10 cellular contexts compared by ENCODE assay signal in the genomic region with DNA sequence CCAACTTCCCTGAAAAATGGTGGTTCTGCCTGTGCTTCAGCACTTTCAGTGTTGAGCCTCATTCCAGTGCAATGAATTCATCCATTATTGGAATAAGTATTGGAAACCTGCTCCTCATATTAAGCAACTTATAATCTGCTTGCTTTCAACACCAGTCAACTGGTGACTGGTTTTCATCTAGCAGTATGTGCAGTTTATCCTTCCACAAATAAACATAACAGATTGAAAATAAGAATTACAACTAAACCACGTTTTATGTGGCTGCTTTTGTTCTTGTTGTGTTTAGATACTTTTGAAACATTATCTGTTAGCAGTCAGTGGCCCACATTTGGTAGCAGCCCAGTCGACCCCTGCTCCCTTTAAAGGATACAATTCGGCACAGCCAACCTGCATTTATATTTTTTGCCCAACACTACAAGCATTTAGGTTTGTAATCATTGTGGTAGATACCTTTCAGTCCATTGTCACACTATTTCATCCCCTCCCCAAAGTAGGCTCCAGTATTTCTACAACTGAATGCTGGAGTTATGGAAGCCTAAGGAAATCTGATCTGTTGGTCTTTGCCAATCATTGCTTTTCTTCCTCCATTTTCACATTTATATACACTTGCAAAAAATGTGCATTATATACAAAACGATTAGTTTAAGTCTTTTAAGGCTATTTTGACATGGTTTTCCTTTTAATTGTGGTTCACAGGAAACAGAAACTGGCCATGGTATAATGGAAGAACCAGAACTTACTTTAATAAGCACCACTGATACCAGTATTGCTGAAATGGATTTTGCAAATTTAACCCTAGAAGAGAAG. TPM values are rescaled to one million over a fixed set of nuclear protein-coding genes. Genes with fewer than 3 reads are reported as not detected.
DNase-seq lines count a peak whose midpoint lies in the region; ATAC-seq and TF ChIP-seq lines count a peak whose summit lies in the region.
"Had no signal": no experiment of that assay in that cellular context is flagged by ENCODE, and none has a peak within 500 bp of the region (broad histone marks: within the 10 kb centered on the region; RNA-seq: fewer than 3 reads in every experiment).

No MANE protein-coding gene starts in this region.

- H3K36me3 ChIP-seq in DND-41 (ENCODE audit: insufficient read depth, low read length), result peaks cover 96% of the 10 kb centered on the region
- H3K36me3 ChIP-seq in H7 (replicated peaks; ENCODE audit: control insufficient read depth, insufficient read depth, low read length), result peaks cover 25% of the 10 kb centered on the region

- no peak overlapping the region for H3K9ac ChIP-seq in DND-41 (ENCODE audit: low read depth, low read length)

- H3K27ac Mint-ChIP-seq in activated T-helper 2 cell treated with anti-CD3 and anti-CD28 coated beads, Interferon-gamma antibody, Interleukin-2, Interleukin-4, amounts not matched to agents 10 μg/mL and 5 μg/mL and 100 μg/mL, durations not matched to agents 14 hours and 24 hours and 36 hours, result peak overlapping the region; percentile 75

- TF ChIP-seq CTCF in DND-41 (IDR thresholded peaks at IDR 0.05; ENCODE audit: borderline replicate concordance, extremely low read depth, low read length, poor library complexity, severe bottlenecking), result no peak

- DNase-seq in DND-41 (no peak), iris pigment epithelial cell (ENCODE audit: low read depth) (peak; percentile 60), UCSD-AML1 (lab: John Stamatoyannopoulos, UW; ENCODE audit: unreplicated experiment) (no peak), H7 (no peak)
- DNase-seq in activated T-helper 2 cell treated with anti-CD3 and anti-CD28 coated beads, Interferon-gamma antibody, Interleukin-2, Interleukin-4, amounts not matched to agents 10 μg/mL and 5 μg/mL and 100 μg/mL, durations not matched to agents 14 hours and 24 hours and 36 hours (ENCODE audit: low spot score), result no peak
- DNase-seq in effector CD4-positive, alpha-beta T cell, result no peak
- DNase-seq: NCI-H187 treated with DMSO at 0.1 percent for 48 hours had no signal

- H3K4me3 ChIP-seq in DND-41 (ENCODE audit: low read depth in 1 of 2, low read length in 2 of 2) (no peak overlapping the region), H7 (ENCODE audit: insufficient read depth, low read depth, low read length) (no peak overlapping the region)
- H3K4me3 ChIP-seq: right atrium auricular region had no signal

- H3K4me1 ChIP-seq in DND-41 (ENCODE audit: insufficient read depth, low read length), result no peaks in the 10 kb centered on the region
- H3K4me1 ChIP-seq: right atrium auricular region had no signal

- intact Hi-C loops in activated T-helper 2 cell treated with anti-CD3 and anti-CD28 coated beads, Interferon-gamma antibody, Interleukin-2, Interleukin-4, amounts not matched to agents 10 μg/mL and 5 μg/mL and 100 μg/mL, durations not matched to agents 14 hours and 24 hours and 36 hours (cut with micrococcal nuclease), result loop anchor here (1.0 kb wide), 1 partner anchor 10 kb away; no protein-coding TSS in a partner anchor

- H3K27ac ChIP-seq in DND-41 (ENCODE audit: low read length), result no peak overlapping the region

- H3K9me3 Mint-ChIP-seq in activated T-helper 2 cell treated with anti-CD3 and anti-CD28 coated beads, Interferon-gamma antibody, Interleukin-2, Interleukin-4, amounts not matched to agents 10 μg/mL and 5 μg/mL and 100 μg/mL, durations not matched to agents 14 hours and 24 hours and 36 hours, result no peaks in the 10 kb centered on the region

- no peaks in the 10 kb centered on the region for H3K27me3 Mint-ChIP-seq in activated T-helper 2 cell treated with anti-CD3 and anti-CD28 coated beads, Interferon-gamma antibody, Interleukin-2, Interleukin-4, amounts not matched to agents 10 μg/mL and 5 μg/mL and 100 μg/mL, durations not matched to agents 14 hours and 24 hours and 36 hours (ENCODE audit: low read depth)

- H3K4me3 Mint-ChIP-seq in activated T-helper 2 cell treated with anti-CD3 and anti-CD28 coated beads, Interferon-gamma antibody, Interleukin-2, Interleukin-4, amounts not matched to agents 10 μg/mL and 5 μg/mL and 100 μg/mL, durations not matched to agents 14 hours and 24 hours and 36 hours (ENCODE audit: low read depth), result no peak overlapping the region

- H4K20me1 ChIP-seq in DND-41 (ENCODE audit: insufficient read depth, low read length), result peaks cover 15% of the 10 kb centered on the region; the same call in 1 of the 2 replicates

- no peaks in the 10 kb centered on the region for H3K27me3 ChIP-seq in DND-41 (ENCODE audit: insufficient read depth, low read length, poor library complexity)
- H3K27me3 ChIP-seq in H7 (ENCODE audit: control insufficient read depth, insufficient read depth, low read length), result no peaks in the 10 kb centered on the region
- H3K27me3 ChIP-seq: right atrium auricular region had no signal

- H3K36me3 Mint-ChIP-seq in activated T-helper 2 cell treated with anti-CD3 and anti-CD28 coated beads, Interferon-gamma antibody, Interleukin-2, Interleukin-4, amounts not matched to agents 10 μg/mL and 5 μg/mL and 100 μg/mL, durations not matched to agents 14 hours and 24 hours and 36 hours (ENCODE audit: low read depth), result peaks cover 78% of the 10 kb centered on the region

- ATAC-seq in DND-41 (ENCODE audit: insufficient read depth, low read depth) (peak; percentile 32), HG02798 (IDR thresholded peaks at IDR 0.05; ENCODE audit: poor library complexity, unreplicated experiment) (peak; percentile 30)
- ATAC-seq: Right ventricle myocardium inferior had no signal

- H3K9me3 ChIP-seq in DND-41 (ENCODE audit: insufficient read depth, low read length, severe bottlenecking), result no peaks in the 10 kb centered on the region
- H3K9me3 ChIP-seq: right atrium auricular region had no signal

- peaks cover 9% of the 10 kb centered on the region; the same call in 1 of the 2 replicates for H3K79me2 ChIP-seq in DND-41 (ENCODE audit: insufficient read depth, low read length)

- peaks cover 10% of the 10 kb centered on the region for H3K4me1 Mint-ChIP-seq in activated T-helper 2 cell treated with anti-CD3 and anti-CD28 coated beads, Interferon-gamma antibody, Interleukin-2, Interleukin-4, amounts not matched to agents 10 μg/mL and 5 μg/mL and 100 μg/mL, durations not matched to agents 14 hours and 24 hours and 36 hours (ENCODE audit: low read depth)

- no peak overlapping the region for H3K4me2 ChIP-seq in DND-41 (ENCODE audit: insufficient read depth, low read length)

- no peak overlapping the region for H2AFZ ChIP-seq in DND-41 (ENCODE audit: low read depth, low read length)

RNA-seq across cellular contexts. Expression of gene TAF1D, which starts 13.1 kb away (rescaled TPM):
- total RNA-seq in activated T-helper 2 cell treated with anti-CD3 and anti-CD28 coated beads, Interferon-gamma antibody, Interleukin-2, Interleukin-4, amounts not matched to agents 10 μg/mL and 5 μg/mL and 100 μg/mL, durations not matched to agents 14 hours and 24 hours and 36 hours, result 344 TPM in 2 replicates
- total RNA-seq in H7 (2014; rRNA removed; shearing (Covaris generic)), result 84.6 and 171 TPM in 2 replicates

RNA-seq across cellular contexts. Expression of gene C11orf54, which starts 13.3 kb away (rescaled TPM):
- 19.3 and 21.2 TPM in 2 replicates for total RNA-seq in activated T-helper 2 cell treated with anti-CD3 and anti-CD28 coated beads, Interferon-gamma antibody, Interleukin-2, Interleukin-4, amounts not matched to agents 10 μg/mL and 5 μg/mL and 100 μg/mL, durations not matched to agents 14 hours and 24 hours and 36 hours
- total RNA-seq in H7 (2014; rRNA removed; shearing (Covaris generic)), result 19.3 and 27.0 TPM in 2 replicates

RNA-seq across cellular contexts. Expression of gene MED17, which starts 55.9 kb away (rescaled TPM):
- 48.5 and 50.8 TPM in 2 replicates for total RNA-seq in activated T-helper 2 cell treated with anti-CD3 and anti-CD28 coated beads, Interferon-gamma antibody, Interleukin-2, Interleukin-4, amounts not matched to agents 10 μg/mL and 5 μg/mL and 100 μg/mL, durations not matched to agents 14 hours and 24 hours and 36 hours
- total RNA-seq in H7 (2014; rRNA removed; shearing (Covaris generic)), result 24.5 and 36.8 TPM in 2 replicates
